ENCODE assay signal across 8 cellular contexts in genomic region chr19:32675720-32676185, GRCh38. TPM values are rescaled to one million over a fixed set of nuclear protein-coding genes. Genes with fewer than 3 reads are reported as not detected.
A peak's percentile ranks its signal among the peaks of the same experiment; 100 is the strongest.
DNase-seq lines count a peak whose midpoint lies in the region; ATAC-seq and TF ChIP-seq lines count a peak whose summit lies in the region.

Gene RGS9BP (plus strand): TSS chr19:32675848. CDS start chr19:32676264, 416 bp downstream.

- H3K27ac ChIP-seq in HUES6 (ENCODE audit: low read depth, low read length) (no peak within 1 kb of the TSS), foreskin keratinocyte (peak within 1 kb of the TSS; percentile 44), neural cell (ENCODE audit: low read length) (peak within 1 kb of the TSS; percentile 45), temporal lobe (ENCODE audit: low read depth, low read length) (peak within 1 kb of the TSS; percentile 27)

- peak within 1 kb of the TSS; percentile 65 for H3K4me2 ChIP-seq in neural cell (ENCODE audit: low read length)

- H3K4me1 ChIP-seq in HUES6 (ENCODE audit: control insufficient read depth, insufficient read depth, low read length) (peaks cover 11% of the 10 kb centered on the region), foreskin keratinocyte (no peaks in the 10 kb centered on the region)

- H3K36me3 ChIP-seq in HUES6 (ENCODE audit: control insufficient read depth, insufficient read depth, low read length), result no peaks in the 10 kb centered on the region; the same call in 1 of the 2 replicates
- H3K36me3 ChIP-seq in neural cell (ENCODE audit: insufficient read depth, low read length), result no peaks in the 10 kb centered on the region

- peak; percentile 62 for ATAC-seq in foreskin keratinocyte
- ATAC-seq in HG03139 (IDR thresholded peaks at IDR 0.05; ENCODE audit: unreplicated experiment), result no peak

- peak within 1 kb of the TSS; percentile 83 for H3K4me3 ChIP-seq in GM12875 (ENCODE audit: low read depth, low read length)
- H3K4me3 ChIP-seq in HUES6 (ENCODE audit: low read depth, low read length), result peak within 1 kb of the TSS; percentile 99
- peak within 1 kb of the TSS; percentile 91 for H3K4me3 ChIP-seq in neural cell (ENCODE audit: low read length)

- H3K79me2 ChIP-seq in neural cell (replicated peaks; ENCODE audit: insufficient read depth, low read length), result peaks cover 14% of the 10 kb centered on the region

- H4K20me1 ChIP-seq in neural cell (ENCODE audit: insufficient read depth), result no peaks in the 10 kb centered on the region

- TF ChIP-seq EP300 in neural cell (conservative IDR thresholded peaks at IDR 0.05; ENCODE audit: poor library complexity, severe bottlenecking), result no peak

- DNase-seq in RPMI7951 (ENCODE audit: low read depth), result peak; percentile 77
- peak; percentile 51 for DNase-seq in activated gamma-delta T cell treated with Interleukin-2 at 50 U/mL for 16 hours
- peak; percentile 21 to 49 for DNase-seq in foreskin keratinocyte

- TF ChIP-seq CTCF in GM12875 (IDR thresholded peaks at IDR 0.05; ENCODE audit: borderline replicate concordance, insufficient read depth, low read depth, low read length) (no peak), foreskin keratinocyte (conservative IDR thresholded peaks at IDR 0.05) (no peak), neural cell (IDR thresholded peaks at IDR 0.05; ENCODE audit: poor library complexity, severe bottlenecking) (no peak)

- H2AFZ ChIP-seq in neural cell (ENCODE audit: low read depth, low read length), result peak within 1 kb of the TSS; percentile 83

- H3F3A ChIP-seq in neural cell (ENCODE audit: insufficient read depth, low read length, poor library complexity, severe bottlenecking), result no peaks in the 10 kb centered on the region

- no peak for TF ChIP-seq RAD21 in neural cell (conservative IDR thresholded peaks at IDR 0.05)

- peaks cover 36% of the 10 kb centered on the region for H3K27me3 ChIP-seq in HUES6 (ENCODE audit: control insufficient read depth, insufficient read depth, low read length)
- H3K27me3 ChIP-seq in foreskin keratinocyte, result peaks cover 28% of the 10 kb centered on the region
- H3K27me3 ChIP-seq in neural cell (ENCODE audit: insufficient read depth, low read depth, low read length), result peaks cover 27% of the 10 kb centered on the region

- no peaks in the 10 kb centered on the region for H3K9me2 ChIP-seq in neural cell (ENCODE audit: insufficient read depth, low read length)

- H3K9me3 ChIP-seq in HUES6 (ENCODE audit: control insufficient read depth, insufficient read depth, low read depth, low read length) (no peaks in the 10 kb centered on the region), neural cell (ENCODE audit: low read length) (no peaks in the 10 kb centered on the region)

- H3K9ac ChIP-seq in HUES6 (ENCODE audit: low read length) (peak within 1 kb of the TSS; percentile 71), neural cell (ENCODE audit: low read length) (peak within 1 kb of the TSS; percentile 74)

TF ChIP-seq in neural cell, 6 proteins besides CTCF, POLR2A, EP300 and RAD21:
- no peak for TF ChIP-seq SMC3 (conservative IDR thresholded peaks at IDR 0.05; ENCODE audit: poor library complexity)
- no peak for TF ChIP-seq TAF1 (IDR thresholded peaks at IDR 0.05; ENCODE audit: low read depth)
- TF ChIP-seq EZH2 (IDR thresholded peaks at IDR 0.05; ENCODE audit: borderline replicate concordance, insufficient read depth, low read length, poor library complexity, severe bottlenecking), result peak; percentile 15

RNA-seq across cellular contexts. Expression of gene RGS9BP, which starts in this region (rescaled TPM):
- 0.72 and 0.98 TPM in 2 replicates for total RNA-seq in RPMI7951 (2014; rRNA removed; shearing (Covaris generic))
- total RNA-seq in foreskin keratinocyte, result 0.07 TPM in 2 replicates
- polyA plus RNA-seq in foreskin keratinocyte, result 0.03 TPM in 2 replicates
- polyA plus RNA-seq in neural cell, result 0.10 TPM in 1 of 2 replicates, not detected in the other
- 1.2 and 1.7 TPM in 2 replicates for polyA minus RNA-seq in neural cell
- 0.49 TPM for total RNA-seq in temporal lobe

Comparison
In these comparisons a context has a peak if more than half of its experiments do, and no peak if none do; other contexts are left out.
1. Peak in DNase-seq in RPMI7951; RNA of the gene not detected or under 1 TPM.
2. Peak in DNase-seq, ATAC-seq and H3K27ac ChIP-seq in foreskin keratinocyte; RNA of the gene not detected or under 1 TPM.